Comparison of ENCODE assay signal across 11 cellular contexts in the genomic region with DNA sequence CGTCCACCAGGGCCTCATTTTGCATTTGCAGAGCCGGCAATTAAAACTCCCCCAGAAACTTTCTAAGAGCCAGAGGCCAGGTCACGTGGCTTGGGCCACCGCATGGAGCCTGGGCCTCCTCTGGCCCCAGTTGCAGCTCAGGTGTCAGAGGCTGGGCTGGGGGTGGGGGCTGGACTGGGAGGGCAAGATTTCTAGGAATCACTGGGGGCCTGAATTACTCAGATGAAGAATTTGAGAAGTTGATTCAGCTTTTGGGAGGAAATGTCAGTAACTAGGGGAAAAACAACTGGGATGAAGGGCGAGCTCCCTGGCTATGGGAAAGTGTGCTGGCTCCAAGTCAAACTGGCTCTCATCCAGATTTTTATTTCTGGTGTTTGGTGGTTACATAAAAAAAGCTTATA.
DNase-seq lines count a peak whose midpoint lies in the region; ATAC-seq and TF ChIP-seq lines count a peak whose summit lies in the region.
"Had no signal": no experiment of that assay in that cellular context is flagged by ENCODE, and none has a peak within 500 bp of the region (broad histone marks: within the 10 kb centered on the region; RNA-seq: fewer than 3 reads in every experiment).

No MANE protein-coding gene starts in this region.

- H3K9ac ChIP-seq in endodermal cell (ENCODE audit: extremely low read depth, low read length, poor library complexity, severe bottlenecking) (no peak overlapping the region), mesenchymal stem cell (ENCODE audit: low read length) (peak overlapping the region; percentile 87)

- peaks cover 4% of the 10 kb centered on the region for H3K9me3 ChIP-seq in endodermal cell (ENCODE audit: control insufficient read depth, low read length)
- no peaks in the 10 kb centered on the region for H3K9me3 ChIP-seq in mesenchymal stem cell (ENCODE audit: control insufficient read depth, low read length)
- H3K9me3 ChIP-seq in upper lobe of left lung: no peaks in the 10 kb centered on the region

- ATAC-seq in upper lobe of left lung (ENCODE audit: low FRiP score in 2 of 2) (peak in 1 of 2 donors; percentile 56), esophagus mucosa (no peak)

- H3K27me3 Mint-ChIP-seq in endodermal cell (ENCODE audit: insufficient read depth): no peaks in the 10 kb centered on the region

- H3K4me1 ChIP-seq in endodermal cell (ENCODE audit: control insufficient read depth, insufficient read depth, low read length) (no peaks in the 10 kb centered on the region), mesenchymal stem cell (ENCODE audit: control insufficient read depth, insufficient read depth, low read depth, low read length) (peaks cover 12% of the 10 kb centered on the region), upper lobe of left lung (peaks cover 0 to 13% (median 3%) of the 10 kb centered on the region in 4 donors)

- H3K27ac Mint-ChIP-seq in endodermal cell: no peak overlapping the region
- H3K27ac Mint-ChIP-seq: T-helper 2 cell treated with Interferon-gamma antibody and Interleukin-4, amounts not matched to agents 5 μg/mL and 100 μg/mL, for 36 hours; type B pancreatic cell had no signal

- no peaks in the 10 kb centered on the region for H3K36me3 ChIP-seq in endodermal cell (ENCODE audit: control insufficient read depth, insufficient read depth, low read length)
- no peaks in the 10 kb centered on the region for H3K36me3 ChIP-seq in mesenchymal stem cell (ENCODE audit: control insufficient read depth in 1 of 2, insufficient read depth in 2 of 2, low read depth in 1 of 2, low read length in 2 of 2)
- no peaks in the 10 kb centered on the region for H3K36me3 ChIP-seq in upper lobe of left lung

- WGBS in endodermal cell (ENCODE audit: insufficient coverage in 1 of 2, insufficient read length in 1 of 2), 2 experiments: 71 to 81% methylated on average over 5 of the region's 5 CpGs
- 89% methylated on average over 3 of the region's 5 CpGs for WGBS in mesenchymal stem cell
- WGBS in upper lobe of left lung, 2 donors: 66 to 86% methylated on average over 5 of the region's 5 CpGs

- H3K4me1 Mint-ChIP-seq in endodermal cell: no peaks in the 10 kb centered on the region

- peak overlapping the region in 1 of 2 experiments; percentile 22 for H3K4ac ChIP-seq in mesenchymal stem cell (ENCODE audit: low read depth in 1 of 2, low read length in 2 of 2)

- H3K4me3 ChIP-seq in endodermal cell (ENCODE audit: low read length) (no peak overlapping the region), mesenchymal stem cell (ENCODE audit: insufficient read depth in 1 of 2, low read depth in 1 of 2, low read length in 2 of 2) (no peak overlapping the region), upper lobe of left lung (no peak overlapping the region)

- peaks cover 8% of the 10 kb centered on the region for H3K9me3 Mint-ChIP-seq in endodermal cell
- H3K9me3 Mint-ChIP-seq: T-helper 2 cell treated with Interferon-gamma antibody and Interleukin-4, amounts not matched to agents 5 μg/mL and 100 μg/mL, for 36 hours had no signal

- H3K36me3 Mint-ChIP-seq in endodermal cell (ENCODE audit: low read depth): no peaks in the 10 kb centered on the region

- H3K23ac ChIP-seq in mesenchymal stem cell (ENCODE audit: low read length in 2 of 2): no peak overlapping the region

- TF ChIP-seq POLR2A in upper lobe of left lung (IDR thresholded peaks at IDR 0.05): no peak

- H2BK120ac ChIP-seq in mesenchymal stem cell (ENCODE audit: low read depth, low read length): peak overlapping the region; percentile 51

- H4K91ac ChIP-seq in mesenchymal stem cell (ENCODE audit: low read length): no peak overlapping the region

- no peak overlapping the region for H3K4me3 Mint-ChIP-seq in endodermal cell
- H3K4me3 Mint-ChIP-seq: T-helper 2 cell treated with Interferon-gamma antibody and Interleukin-4, amounts not matched to agents 5 μg/mL and 100 μg/mL, for 36 hours; type B pancreatic cell had no signal

- H2BK5ac ChIP-seq in mesenchymal stem cell (ENCODE audit: low read depth, low read length, poor library complexity, severe bottlenecking): peak overlapping the region; percentile 10

- no peaks in the 10 kb centered on the region for H3K27me3 ChIP-seq in endodermal cell (ENCODE audit: control insufficient read depth, insufficient read depth, low read length, poor library complexity, severe bottlenecking)
- no peaks in the 10 kb centered on the region for H3K27me3 ChIP-seq in mesenchymal stem cell (ENCODE audit: control insufficient read depth in 1 of 2, insufficient read depth in 1 of 2, low read length in 2 of 2)
- H3K27me3 ChIP-seq in upper lobe of left lung: no peaks in the 10 kb centered on the region

- H2BK15ac ChIP-seq in mesenchymal stem cell (ENCODE audit: low read depth, poor library complexity, severe bottlenecking): no peak overlapping the region

- no peak overlapping the region for H2AFZ ChIP-seq in mesenchymal stem cell (ENCODE audit: low read depth, low read length)

- TF ChIP-seq CTCF in endodermal cell (conservative IDR thresholded peaks at IDR 0.05) (no peak), upper lobe of left lung (IDR thresholded peaks at IDR 0.05) (no peak), GM10266 (IDR thresholded peaks at IDR 0.05; ENCODE audit: control insufficient read depth, insufficient read depth, low read depth, missing control alignments) (no peak)

- peak overlapping the region; percentile 10 for H3K4me2 ChIP-seq in mesenchymal stem cell (ENCODE audit: low read length, poor library complexity, severe bottlenecking)

- H2BK12ac ChIP-seq in mesenchymal stem cell (ENCODE audit: low read length in 2 of 2): peak overlapping the region; percentile 69 to 80

- H3K14ac ChIP-seq in mesenchymal stem cell (ENCODE audit: low read length in 2 of 2): no peak overlapping the region

- H3K27ac ChIP-seq in endodermal cell (ENCODE audit: low read depth, low read length): no peak overlapping the region
- H3K27ac ChIP-seq in mesenchymal stem cell (ENCODE audit: low read length, poor library complexity, severe bottlenecking): peak overlapping the region; percentile 0
- H3K27ac ChIP-seq in upper lobe of left lung: peak overlapping the region; percentile 59 to 73 (median 70)

- no peak overlapping the region for H2AK5ac ChIP-seq in mesenchymal stem cell (ENCODE audit: low read length, severe bottlenecking)

- peak overlapping the region in 1 of 2 experiments; percentile 73 for H3K18ac ChIP-seq in mesenchymal stem cell (ENCODE audit: low read depth in 1 of 2, low read length in 2 of 2)

- no peak for TF ChIP-seq EP300 in upper lobe of left lung (IDR thresholded peaks at IDR 0.05)

- no peak overlapping the region for H4K8ac ChIP-seq in mesenchymal stem cell (ENCODE audit: low read length)

- H3K79me1 ChIP-seq in mesenchymal stem cell (replicated peaks; ENCODE audit: low read length, poor library complexity, severe bottlenecking): no peaks in the 10 kb centered on the region

- peak; percentile 25 for DNase-seq in NCI-H226
- DNase-seq in endodermal cell: peak; percentile 49
- peak; percentile 20 for DNase-seq in mesenchymal stem cell
- DNase-seq in upper lobe of left lung: peak in 1 of 2 donors; percentile 62
- no peak for DNase-seq in GM10266 (ENCODE audit: extremely low spot score)
- no peak for DNase-seq in GM19238 (ENCODE audit: insufficient read length, low spot score)
- DNase-seq: activated gamma-delta T cell treated with Interleukin-2 at 50 U/mL for 16 hours, hypothalamus had no signal

Comparison
In these comparisons a context has a peak if more than half of its experiments do, and no peak if none do; other contexts are left out.
1. DNase-seq: peak in NCI-H226 (single experiment), endodermal cell (single experiment) and mesenchymal stem cell (single experiment); none in GM10266 (single experiment) and GM19238 (single experiment).